1 cellular context compared by ENCODE assay signal in genomic region chr16:4426021-4426684, GRCh38.
TF ChIP-seq lines count a peak whose summit lies in the region.

No MANE protein-coding gene starts in this region.

TF ChIP-seq in K562, 482 proteins besides CTCF, POLR2A, EP300 and RAD21 (continued from another document):
- TF ChIP-seq ZNF280B (CRISPR knock-in tag; IDR thresholded peaks at IDR 0.05) (no peak), PBX2 (CRISPR knock-in tag; IDR thresholded peaks at IDR 0.05; ENCODE audit: low read depth) (no peak), PBX2 (tag; conservative IDR thresholded peaks at IDR 0.05; ENCODE audit: low read depth) (no peak), ESRRA (IDR thresholded peaks at IDR 0.05; ENCODE audit: borderline replicate concordance, low read depth) (0 out of 2 replicates have a peak, but pooled peaks have one; percentile 8), HLTF (IDR thresholded peaks at IDR 0.05) (0 out of 2 replicates have a peak, but pooled peaks have one; percentile 59), BCLAF1 (IDR thresholded peaks at IDR 0.05; ENCODE audit: borderline replicate concordance in 1 of 2, control insufficient read depth in 1 of 2, low read depth in 2 of 2, low read length in 1 of 2) (no peak), HDAC8 (tag; IDR thresholded peaks at IDR 0.05) (0 out of 2 replicates have a peak, but pooled peaks have one; percentile 45), SREBF1 (IDR thresholded peaks at IDR 0.05; ENCODE audit: borderline replicate concordance, low read depth, low read length) (no peak), TBP (optimal IDR thresholded peaks at IDR 0.05; ENCODE audit: low read depth, low read length) (no peak), SFPQ (IDR thresholded peaks at IDR 0.05; ENCODE audit: low read depth, low read length) (no peak), SAP30 (IDR thresholded peaks at IDR 0.05; ENCODE audit: borderline replicate concordance, insufficient read depth, low read depth, low read length, poor library complexity, severe bottlenecking) (peak; percentile 98), E2F5 (CRISPR knock-in tag; IDR thresholded peaks at IDR 0.05) (no peak), HES1 (IDR thresholded peaks at IDR 0.05; ENCODE audit: low read depth) (no peak), NBN (IDR thresholded peaks at IDR 0.05; ENCODE audit: low read depth) (peak; percentile 50; the same call in 1 of the 2 replicates), HCFC1 (IDR thresholded peaks at IDR 0.05; ENCODE audit: low read depth, low read length) (no peak), MBD2 (IDR thresholded peaks at IDR 0.05; ENCODE audit: borderline replicate concordance, low read depth) (no peak), ZFP91 (CRISPR knock-in tag; IDR thresholded peaks at IDR 0.05) (0 out of 2 replicates have a peak, but pooled peaks have one; percentile 51), HNRNPH1 (optimal IDR thresholded peaks at IDR 0.05; ENCODE audit: low read depth, low read length) (no peak), ILK (tag; IDR thresholded peaks at IDR 0.05; ENCODE audit: borderline replicate concordance, low read depth) (no peak), CEBPB (tag; IDR thresholded peaks at IDR 0.05) (peak; percentile 57), KLF1 (tag; IDR thresholded peaks at IDR 0.05) (no peak), HDAC6 (IDR thresholded peaks at IDR 0.05; ENCODE audit: low read depth, low read length) (no peak), PHB2 (IDR thresholded peaks at IDR 0.05; ENCODE audit: low read depth) (no peak), HDAC1 (IDR thresholded peaks at IDR 0.05) (peak in 1 of 2 experiments; percentile 79; a peak in 1 of 4 replicates), SAFB (IDR thresholded peaks at IDR 0.05; ENCODE audit: borderline replicate concordance, low read depth, low read length) (no peak), CREBBP (IDR thresholded peaks at IDR 0.05; ENCODE audit: low read depth, low read length) (no peak), MYC (IDR thresholded peaks at IDR 0.05; ENCODE audit: low read depth, low read length) (no peak), MYC (CRISPR knock-in tag; IDR thresholded peaks at IDR 0.05; ENCODE audit: borderline replicate concordance, low read depth) (peak; percentile 27; the same call in 1 of the 2 replicates), ZNF239 (CRISPR knock-in tag; IDR thresholded peaks at IDR 0.05) (no peak)
TF ChIP-seq in K562: peak in this region for 46.
